In genomic region chr4:25993564-25994185, GRCh38 we compare ENCODE assay signal across 7 cellular contexts.
A peak's percentile ranks its signal among the peaks of the same experiment; 100 is the strongest.
DNase-seq lines count a peak whose midpoint lies in the region; ATAC-seq, FAIRE-seq and TF ChIP-seq lines count a peak whose summit lies in the region.

No MANE protein-coding gene starts in this region.

- peaks cover 0 to 41% (median 6%) of the 10 kb centered on the region in 4 donors for H3K4me1 ChIP-seq in tibial nerve
- H3K4me1 ChIP-seq in colonic mucosa: no peaks in the 10 kb centered on the region

- H3K9me3 ChIP-seq in T-helper 17 cell (ENCODE audit: control insufficient read depth, low read length, poor library complexity, severe bottlenecking) (no peaks in the 10 kb centered on the region), tibial nerve (no peaks in the 10 kb centered on the region), colonic mucosa (no peaks in the 10 kb centered on the region)

- peaks cover 6% of the 10 kb centered on the region for H3K4me1 Mint-ChIP-seq in T-helper 17 cell

- intact Hi-C loops in cardiac septum (cut with DNase I): no loop called here
- intact Hi-C loops in colonic mucosa (cut with DNase I): no loop called here

- no peak for TF ChIP-seq POLR2A in GM12891 (IDR thresholded peaks at IDR 0.05; ENCODE audit: low read depth, low read length)
- no peak for TF ChIP-seq POLR2A in tibial nerve (IDR thresholded peaks at IDR 0.05)

- peak overlapping the region in 3 of 4 donors; percentile 27 to 84 (median 80) for H3K27ac ChIP-seq in tibial nerve
- H3K27ac ChIP-seq in colonic mucosa: no peak overlapping the region

- no peaks in the 10 kb centered on the region for H3K27me3 ChIP-seq in tibial nerve
- no peaks in the 10 kb centered on the region for H3K27me3 ChIP-seq in colonic mucosa

- DNase-seq in GM12891 (ENCODE audit: insufficient read length, low spot score) (peak; percentile 22), T-helper 17 cell (no peak), cardiac septum (ENCODE audit: low spot score) (peak; percentile 70), tibial nerve (ENCODE audit: low spot score in 2 of 2) (no peak), LoVo (ENCODE audit: low spot score) (no peak), colonic mucosa (no peak)

- 44 to 45% methylated on average over 9 to 11 of the region's 11 CpGs for WGBS in tibial nerve, 2 donors

- H3K36me3 ChIP-seq in tibial nerve: no peaks in the 10 kb centered on the region
- H3K36me3 ChIP-seq in colonic mucosa: no peaks in the 10 kb centered on the region

- H3K4me3 Mint-ChIP-seq in T-helper 17 cell: peak overlapping the region; percentile 21

- no peak overlapping the region for H3K9ac ChIP-seq in colonic mucosa (ENCODE audit: low read depth in 2 of 2, low read length in 2 of 2)

- H3K36me3 Mint-ChIP-seq in T-helper 17 cell (ENCODE audit: low read depth): peaks cover 2% of the 10 kb centered on the region

- peaks cover 15% of the 10 kb centered on the region for H3K27me3 Mint-ChIP-seq in T-helper 17 cell

- FAIRE-seq in GM12891 (lab: Jason Lieb, UNC): peak; percentile 84

- H3K4me3 ChIP-seq in tibial nerve (no peak overlapping the region), colonic mucosa (no peak overlapping the region)

- TF ChIP-seq CTCF in tibial nerve (IDR thresholded peaks at IDR 0.05) (peak in 2 of 5 experiments; percentile 12 to 30), colonic mucosa (IDR thresholded peaks at IDR 0.05) (no peak)

- TF ChIP-seq EP300 in tibial nerve (IDR thresholded peaks at IDR 0.05): peak in 1 of 2 donors; percentile 17

- ATAC-seq in HG02938 (IDR thresholded peaks at IDR 0.05; ENCODE audit: unreplicated experiment) (peak; percentile 65), T-helper 17 cell (no peak)

- H3K27ac Mint-ChIP-seq in T-helper 17 cell: peak overlapping the region; percentile 45

TF ChIP-seq in GM12891, 5 proteins besides CTCF, POLR2A, EP300 and RAD21:
- no peak for TF ChIP-seq POLR2AphosphoS5 (IDR thresholded peaks at IDR 0.05; ENCODE audit: low read depth, low read length)
- TF ChIP-seq POU2F2 (IDR thresholded peaks at IDR 0.05; ENCODE audit: low read depth, low read length): no peak
- TF ChIP-seq PAX5 (IDR thresholded peaks at IDR 0.05; ENCODE audit: insufficient read depth, low read length, severe bottlenecking): no peak
- no peak for TF ChIP-seq TAF1 (IDR thresholded peaks at IDR 0.05; ENCODE audit: low read depth, low read length)
- TF ChIP-seq SPI1 (IDR thresholded peaks at IDR 0.05; ENCODE audit: low read depth, low read length): no peak

Comparison
In these comparisons a context has a peak if more than half of its experiments do, and no peak if none do; other contexts are left out.
1. DNase-seq: peak in GM12891 (single experiment) and cardiac septum (single experiment); none in T-helper 17 cell (0 of 3), tibial nerve (0 of 2), LoVo (single experiment) and colonic mucosa (single experiment).